Comparison of ENCODE assay signal across 2 cellular contexts in genomic region chr1:9651220-9651564, GRCh38.
TF ChIP-seq lines count a peak whose summit lies in the region.

No MANE protein-coding gene starts in this region.

TF ChIP-seq in SK-N-SH, 30 proteins besides CTCF, POLR2A, EP300 and RAD21 (continued from another document):
- no peak for TF ChIP-seq ZBTB33 (IDR thresholded peaks at IDR 0.05; ENCODE audit: borderline replicate concordance, low read depth)
- no peak for TF ChIP-seq RCOR1 (IDR thresholded peaks at IDR 0.05; ENCODE audit: low read length)
- TF ChIP-seq POLR2AphosphoS5 (IDR thresholded peaks at IDR 0.05; ENCODE audit: low read depth, low read length), result no peak
- TF ChIP-seq RFX5 (IDR thresholded peaks at IDR 0.05; ENCODE audit: low read length), result no peak
- no peak for TF ChIP-seq CHD2 (IDR thresholded peaks at IDR 0.05; ENCODE audit: low read length, partially characterized antibody)
- TF ChIP-seq EZH2phosphoT487 (IDR thresholded peaks at IDR 0.05; ENCODE audit: borderline replicate concordance, low read depth), result no peak
- TF ChIP-seq MXI1 (IDR thresholded peaks at IDR 0.05; ENCODE audit: low read depth, low read length), result no peak
TF ChIP-seq in SK-N-SH: peak in this region for 0.

TF ChIP-seq in SK-N-SH treated with all-trans-retinoic acid at 6 μM for 48 hours, 23 proteins besides CTCF, POLR2A, EP300 and RAD21 (continued from another document):
- TF ChIP-seq ZFP30 (CRISPR knock-in tag; IDR thresholded peaks at IDR 0.05) (no peak), TSHZ2 (CRISPR knock-in tag; IDR thresholded peaks at IDR 0.05) (no peak), POU6F1 (CRISPR knock-in tag; IDR thresholded peaks at IDR 0.05; ENCODE audit: borderline replicate concordance, low read depth) (no peak), ZNF565 (CRISPR knock-in tag; conservative IDR thresholded peaks at IDR 0.05; ENCODE audit: low read depth) (no peak), PPARA (CRISPR knock-in tag; IDR thresholded peaks at IDR 0.05; ENCODE audit: borderline replicate concordance) (no peak), GLIS3 (CRISPR knock-in tag; IDR thresholded peaks at IDR 0.05) (no peak), ZNF70 (CRISPR knock-in tag; IDR thresholded peaks at IDR 0.05) (no peak), ESRRG (CRISPR knock-in tag; IDR thresholded peaks at IDR 0.05) (no peak)
